In genomic region chr15:42737529-42738328, GRCh38 we compare ENCODE assay signal across 8 cellular contexts. TPM values are rescaled to one million over a fixed set of nuclear protein-coding genes. Genes with fewer than 3 reads are reported as not detected.
DNase-seq lines count a peak whose midpoint lies in the region; ATAC-seq, FAIRE-seq and TF ChIP-seq lines count a peak whose summit lies in the region.

No MANE protein-coding gene starts in this region.

- DNase-seq in ascending aorta (ENCODE audit: low spot score in 2 of 2) (no peak), urothelium cell line (ENCODE audit: low spot score) (peak; percentile 58)
- DNase-seq in stimulated activated CD4-positive, alpha-beta T cell treated with anti-CD3 and anti-CD28 coated beads, Interleukin-4, amount 100 ng/mL, for 1 hour = no peak

- peak overlapping the region; percentile 79 to 97 (median 89) for H3K4me2 ChIP-seq in BLaER1 treated with 17β-estradiol and CSF1 and Interleukin-3, amounts not matched to agents 10 nM and 100 nM

- ATAC-seq in GM18870 (IDR thresholded peaks at IDR 0.05; ENCODE audit: unreplicated experiment) (no peak), GM18517 (IDR thresholded peaks at IDR 0.05; ENCODE audit: unreplicated experiment) (no peak)

- 82% methylated on average over 21 of the region's 21 CpGs for WGBS in liver

- peak overlapping the region; percentile 72 to 91 (median 83); a peak in 21 of 22 replicates for H3K27ac ChIP-seq in BLaER1 treated with 17β-estradiol and CSF1 and Interleukin-3, amounts not matched to agents 10 nM and 100 nM
- H3K27ac ChIP-seq in HUES48 (ENCODE audit: low read depth, low read length) (peak overlapping the region; percentile 83), ascending aorta (peak overlapping the region; percentile 84 to 91), liver (ENCODE audit: low read depth in 1 of 2, low read length in 2 of 2) (peak overlapping the region; percentile 81 to 85)

- intact Hi-C loops in ascending aorta (cut with DNase I) = loop anchor here (1.0 to 2.0 kb wide), 2 partner anchors 35 to 183 kb away; partner anchors contain the start of gene TTBK2

- H3K9me3 ChIP-seq in BLaER1 treated with 17β-estradiol and CSF1 and Interleukin-3, amounts not matched to agents 10 nM and 100 nM (replicated peaks in 1 of 11) = no peaks in the 10 kb centered on the region
- H3K9me3 ChIP-seq in HUES48 (ENCODE audit: control insufficient read depth, insufficient read depth, low read length) (no peaks in the 10 kb centered on the region), ascending aorta (no peaks in the 10 kb centered on the region), liver (ENCODE audit: control insufficient read depth in 4 of 4, low read length in 3 of 4) (no peaks in the 10 kb centered on the region)

- TF ChIP-seq CTCF in ascending aorta (IDR thresholded peaks at IDR 0.05) (no peak), liver (IDR thresholded peaks at IDR 0.05; ENCODE audit: low read depth, low read length, missing input control) (no peak)

- TF ChIP-seq RAD21 in liver (IDR thresholded peaks at IDR 0.05) = no peak

- H3K9ac ChIP-seq in BLaER1 treated with 17β-estradiol and CSF1 and Interleukin-3, amounts not matched to agents 10 nM and 100 nM = peak overlapping the region; percentile 83 to 94 (median 91)
- H3K9ac ChIP-seq in HUES48 (ENCODE audit: low read depth, low read length) (peak overlapping the region; percentile 63; the same call in 1 of the 2 replicates), liver (ENCODE audit: low read depth in 1 of 2, low read length in 2 of 2) (peak overlapping the region; percentile 41 to 92)

- no peak for FAIRE-seq in urothelium cell line (lab: Jason Lieb, UNC)

- H4K20me1 ChIP-seq in BLaER1 treated with 17β-estradiol and CSF1 and Interleukin-3, amounts not matched to agents 10 nM and 100 nM = peaks cover 0 to 36% (median 20%) of the 10 kb centered on the region in 11 experiments; a peak in 15 of 22 replicates

- H3K4me1 ChIP-seq in BLaER1 treated with 17β-estradiol and CSF1 and Interleukin-3, amounts not matched to agents 10 nM and 100 nM = peaks cover 21 to 50% (median 39%) of the 10 kb centered on the region in 10 experiments
- H3K4me1 ChIP-seq in HUES48 (ENCODE audit: control insufficient read depth, insufficient read depth, low read length) (peaks cover 3% of the 10 kb centered on the region; the same call in 1 of the 2 replicates), ascending aorta (peaks cover 9 to 20% of the 10 kb centered on the region in 2 donors), liver (ENCODE audit: control insufficient read depth in 4 of 4, insufficient read depth in 4 of 4, low read length in 3 of 4) (peaks cover 3 to 21% (median 16%) of the 10 kb centered on the region in 4 donors)

- H3K27me3 ChIP-seq in BLaER1 treated with 17β-estradiol and CSF1 and Interleukin-3, amounts not matched to agents 10 nM and 100 nM = no peaks in the 10 kb centered on the region
- H3K27me3 ChIP-seq in HUES48 (ENCODE audit: control insufficient read depth, insufficient read depth, low read length) = no peaks in the 10 kb centered on the region; the same call in 1 of the 2 replicates
- no peaks in the 10 kb centered on the region for H3K27me3 ChIP-seq in ascending aorta
- H3K27me3 ChIP-seq in liver (ENCODE audit: control insufficient read depth in 4 of 4, insufficient read depth in 4 of 4, low read length in 3 of 4) = no peaks in the 10 kb centered on the region

- H3K4me3 ChIP-seq in BLaER1 treated with 17β-estradiol and CSF1 and Interleukin-3, amounts not matched to agents 10 nM and 100 nM = peak overlapping the region; percentile 89 to 99 (median 96)
- H3K4me3 ChIP-seq in HUES48 (ENCODE audit: low read depth, low read length) (peak overlapping the region; percentile 72), ascending aorta (peak overlapping the region; percentile 68 to 92), liver (ENCODE audit: low read depth in 1 of 3, low read length in 3 of 3) (peak overlapping the region; percentile 43 to 93 (median 49))

- H3K36me3 ChIP-seq in BLaER1 treated with 17β-estradiol and CSF1 and Interleukin-3, amounts not matched to agents 10 nM and 100 nM = peaks cover 25 to 49% (median 31%) of the 10 kb centered on the region in 11 experiments
- H3K36me3 ChIP-seq in HUES48 (ENCODE audit: control insufficient read depth, insufficient read depth, low read length) (peaks cover 27% of the 10 kb centered on the region), ascending aorta (peaks cover 9 to 24% of the 10 kb centered on the region in 2 donors), liver (ENCODE audit: control insufficient read depth in 4 of 4, insufficient read depth in 3 of 4, low read depth in 1 of 4, low read length in 3 of 4) (peaks cover 2 to 21% (median 12%) of the 10 kb centered on the region in 4 donors)

TF ChIP-seq in liver, 16 proteins besides CTCF, POLR2A, EP300 and RAD21:
- TF ChIP-seq MAX (IDR thresholded peaks at IDR 0.05) (no peak), SP1 (IDR thresholded peaks at IDR 0.05) (no peak), EGR1 (IDR thresholded peaks at IDR 0.05; ENCODE audit: low read depth in 2 of 2) (no peak), YY1 (IDR thresholded peaks at IDR 0.05) (no peak), FOXA2 (IDR thresholded peaks at IDR 0.05) (no peak), ATF3 (IDR thresholded peaks at IDR 0.05) (no peak), ZBTB33 (IDR thresholded peaks at IDR 0.05) (no peak), REST (IDR thresholded peaks at IDR 0.05) (no peak), TAF1 (conservative IDR thresholded peaks at IDR 0.05) (no peak)

RNA-seq across cellular contexts. Expression of gene CDAN1, which starts 0.8 kb away (rescaled TPM):
- total RNA-seq in ascending aorta (16.2 TPM), liver (1 to 10 TPM; 9.4 to 9.5 TPM)
- 1 to 10 TPM; 2.4 to 4.9 TPM for polyA plus RNA-seq in liver
